16 cellular contexts compared by ENCODE assay signal in genomic region chr6:122645256-122645655, GRCh38. TPM values are rescaled to one million over a fixed set of nuclear protein-coding genes. Genes with fewer than 3 reads are reported as not detected.
DNase-seq lines count a peak whose midpoint lies in the region; ATAC-seq and TF ChIP-seq lines count a peak whose summit lies in the region.
"Had no signal": no experiment of that assay in that cellular context is flagged by ENCODE, and none has a peak within 500 bp of the region (broad histone marks: within the 10 kb centered on the region; RNA-seq: fewer than 3 reads in every experiment).

No MANE protein-coding gene starts in this region.

- H3K36me3 ChIP-seq in HUES48 (ENCODE audit: control insufficient read depth, insufficient read depth, low read length) (no peaks in the 10 kb centered on the region), adrenal gland (replicated peaks in 1 of 2) (no peaks in the 10 kb centered on the region)

- intact Hi-C loops in left colon (cut with DNase I, micrococcal nuclease) (no loop called here), adrenal gland (cut with DNase I) (no loop called here)

- H3K4me1 ChIP-seq in HUES48 (ENCODE audit: control insufficient read depth, insufficient read depth, low read length) = no peaks in the 10 kb centered on the region
- no peaks in the 10 kb centered on the region for H3K4me1 ChIP-seq in adrenal gland (replicated peaks in 1 of 2)

- ATAC-seq in left colon = peak; percentile 41
- ATAC-seq: T-cell had no signal

- H3K27me3 ChIP-seq in HUES48 (ENCODE audit: control insufficient read depth, insufficient read depth, low read length) (no peaks in the 10 kb centered on the region), adrenal gland (no peaks in the 10 kb centered on the region)

- 81 to 93% (median 87%) methylated on average over 4 of the region's 4 CpGs for WGBS in adrenal gland, 4 donors

- no peak for TF ChIP-seq POLR2A in adrenal gland (IDR thresholded peaks at IDR 0.05)

- no peak for TF ChIP-seq CTCF in adrenal gland (IDR thresholded peaks at IDR 0.05)

- DNase-seq in COR-L47 (lab: John Stamatoyannopoulos, UW) = peak; percentile 3
- peak; percentile 59 for DNase-seq in NCI-H82 treated with DMSO at 0.1 percent for 48 hours (lab: John Stamatoyannopoulos, UW; ENCODE audit: unreplicated experiment)
- no peak for DNase-seq in left colon
- DNase-seq in hepatic stellate cell (ENCODE audit: low spot score) = no peak
- DNase-seq in NCI-H1048 (lab: John Stamatoyannopoulos, UW) = no peak
- DNase-seq in adrenal gland = no peak
- DNase-seq in NCI-H1694 (lab: John Stamatoyannopoulos, UW) = no peak
- DNase-seq: H7, MV-4-11, NCI-H1436, PC-9, T-cell had no signal

- H3K4me3 ChIP-seq in HUES48 (ENCODE audit: low read depth, low read length) = no peak overlapping the region
- no peak overlapping the region for H3K4me3 ChIP-seq in adrenal gland
- H3K4me3 ChIP-seq: PC-9, SK-N-MC had no signal

- H3K9me3 ChIP-seq in HUES48 (ENCODE audit: control insufficient read depth, insufficient read depth, low read length) (no peaks in the 10 kb centered on the region), adrenal gland (replicated peaks in 1 of 3) (no peaks in the 10 kb centered on the region)

- no peak overlapping the region for H3K9ac ChIP-seq in HUES48 (ENCODE audit: low read depth, low read length)

- H3K27ac ChIP-seq in HUES48 (ENCODE audit: low read depth, low read length) (peak overlapping the region; percentile 14), adrenal gland (no peak overlapping the region)
- H3K27ac ChIP-seq: C4-2B, PC-9, SK-N-MC had no signal

RNA-seq across cellular contexts. Expression of gene PKIB, which starts 35.1 kb away (rescaled TPM):
- total RNA-seq in left colon (100 to 1,000 TPM; 140 to 169 TPM), adrenal gland (1 to 10 TPM in 7 of 8 donors, under 1 TPM in 1; 0.48 to 6.2 (median 2.1) TPM)
- polyA plus RNA-seq in adrenal gland = 1 to 10 TPM; 2.4 to 4.3 (median 2.7) TPM
- total RNA-seq: NCI-H460 had no signal

Comparison
In these comparisons a context has a peak if more than half of its experiments do, and no peak if none do; other contexts are left out.
1. DNase-seq: peak in COR-L47 (single experiment) and NCI-H82 treated with DMSO at 0.1 percent for 48 hours (single experiment); none in left colon (0 of 2), hepatic stellate cell (single experiment), NCI-H1048 (single experiment), adrenal gland (0 of 7) and NCI-H1694 (single experiment).
2. RNA of gene PKIB, which starts 35.1 kb away (total RNA-seq): 140 to 169 TPM in left colon; 0.48 to 6.2 TPM in adrenal gland; every median in the first group is over 10 times any median in the second.